Comparison of ENCODE assay signal across 8 cellular contexts in the genomic region with DNA sequence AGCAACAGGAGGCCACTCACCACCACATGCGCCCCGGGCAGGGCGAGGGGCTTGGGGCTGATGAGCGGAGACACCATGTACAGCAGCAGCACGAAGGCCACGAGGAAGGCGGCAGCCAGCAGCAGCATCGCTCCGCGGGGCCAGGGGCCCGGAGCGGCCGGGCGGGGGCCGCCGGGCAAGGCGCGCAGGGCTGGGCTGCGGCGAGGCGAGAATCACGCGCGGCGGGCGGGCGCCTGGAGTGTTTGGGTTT. TPM values are rescaled to one million over a fixed set of nuclear protein-coding genes. Genes with fewer than 3 reads are reported as not detected.
A peak's percentile ranks its signal among the peaks of the same experiment; 100 is the strongest.
DNase-seq lines count a peak whose midpoint lies in the region; ATAC-seq and TF ChIP-seq lines count a peak whose summit lies in the region.

A gene with protein sequence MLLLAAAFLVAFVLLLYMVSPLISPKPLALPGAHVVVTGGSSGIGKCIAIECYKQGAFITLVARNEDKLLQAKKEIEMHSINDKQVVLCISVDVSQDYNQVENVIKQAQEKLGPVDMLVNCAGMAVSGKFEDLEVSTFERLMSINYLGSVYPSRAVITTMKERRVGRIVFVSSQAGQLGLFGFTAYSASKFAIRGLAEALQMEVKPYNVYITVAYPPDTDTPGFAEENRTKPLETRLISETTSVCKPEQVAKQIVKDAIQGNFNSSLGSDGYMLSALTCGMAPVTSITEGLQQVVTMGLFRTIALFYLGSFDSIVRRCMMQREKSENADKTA (minus strand): TSS at position 216 of the 250 bp plus-strand sequence. CDS start 88 bp downstream, at position 128.

- DNase-seq in Caco-2 = no peak
- DNase-seq in RWPE1 (ENCODE audit: low spot score) = no peak
- no peak for DNase-seq in esophagus squamous epithelium (lab: John Stamatoyannopoulos, UW)
- DNase-seq in stimulated activated CD4-positive, alpha-beta T cell treated with anti-CD3 and anti-CD28 coated beads, Interleukin-4, amount 100 ng/mL, for 4 hours = no peak
- DNase-seq in germinal center (ENCODE audit: low spot score) = no peak

- H3K4me1 Mint-ChIP-seq in Caco-2 (ENCODE audit: low read depth, unreplicated experiment) = no peaks in the 10 kb centered on the region

- H2AFZ ChIP-seq in neuron (ENCODE audit: low read depth, low read length) = peak within 1 kb of the TSS; percentile 91

- intact Hi-C loops in Caco-2 (cut with micrococcal nuclease; ENCODE audit: unreplicated experiment) = loop anchor here (1.0 kb wide), 1 partner anchor 55 kb away; a partner anchor contains a TSS
- intact Hi-C loops in esophagus squamous epithelium (cut with DNase I) = loop anchor here (5.0 kb wide), 1 partner anchor 70 kb away; no protein-coding TSS in a partner anchor

- H3K36me3 Mint-ChIP-seq in Caco-2 (ENCODE audit: insufficient read depth, unreplicated experiment) = no peaks in the 10 kb centered on the region

- no peak for TF ChIP-seq CTCF in Caco-2 (IDR thresholded peaks at IDR 0.05; ENCODE audit: insufficient read depth in 1 of 2, low read depth in 1 of 2, low read length in 1 of 2, severe bottlenecking in 1 of 2, unreplicated experiment in 1 of 2)
- no peak for TF ChIP-seq CTCF in RWPE1 (conservative IDR thresholded peaks at IDR 0.05; ENCODE audit: low read depth)
- no peak for TF ChIP-seq CTCF in esophagus squamous epithelium (IDR thresholded peaks at IDR 0.05)

- peak within 1 kb of the TSS; percentile 85 for H3K27ac Mint-ChIP-seq in Caco-2 (ENCODE audit: unreplicated experiment)

- POLR2A ChIA-PET in Caco-2 (lab: Charles Lee) (interaction anchor here (0.6 kb wide), 1 partner anchor 162 kb away, joined by 3 read pairs; no protein-coding TSS in a partner anchor), RWPE1 (lab: Yijun Ruan, JAX; ENCODE audit: low non-redundant PET) (no interaction called here)

- H3K9me3 Mint-ChIP-seq in Caco-2 (ENCODE audit: unreplicated experiment) = no peaks in the 10 kb centered on the region

- TF ChIP-seq POLR2A in esophagus squamous epithelium (IDR thresholded peaks at IDR 0.05) = no peak

- WGBS in esophagus squamous epithelium, 2 donors = no CpG with 5 or more reads among the region's 27 CpGs

- BruUV-seq in Caco-2 (replicated peaks; lab: Mats Ljungman, UMichigan) = no TSS peak

- peak within 1 kb of the TSS; percentile 94 for H3K4me3 Mint-ChIP-seq in Caco-2 (ENCODE audit: unreplicated experiment)

- CTCF ChIA-PET in Caco-2 (lab: Charles Lee) (no interaction called here), RWPE1 (lab: Yijun Ruan, JAX) (no interaction called here)

- H3K27me3 Mint-ChIP-seq in Caco-2 (ENCODE audit: insufficient read depth, unreplicated experiment) = no peaks in the 10 kb centered on the region

- H3K9me3 ChIP-seq in Caco-2 = no peaks in the 10 kb centered on the region
- H3K9me3 ChIP-seq in esophagus squamous epithelium = no peaks in the 10 kb centered on the region
- H3K9me3 ChIP-seq in neuron (ENCODE audit: low read length) = no peaks in the 10 kb centered on the region

- H3K4me1 ChIP-seq in Caco-2 (no peaks in the 10 kb centered on the region), esophagus squamous epithelium (peaks cover 0 to 35% (median 6%) of the 10 kb centered on the region in 3 donors), neuron (ENCODE audit: insufficient read depth, low read length) (peaks cover 14% of the 10 kb centered on the region)

- H3K27ac ChIP-seq in RWPE1 (peak within 1 kb of the TSS; percentile 97), esophagus squamous epithelium (peak within 1 kb of the TSS; percentile 95 to 99 (median 98))

- no peak for ATAC-seq in HG02885 (IDR thresholded peaks at IDR 0.05; ENCODE audit: poor library complexity, unreplicated experiment)
- ATAC-seq in GM18868 (IDR thresholded peaks at IDR 0.05; ENCODE audit: unreplicated experiment) = no peak

- H3K4me3 ChIP-seq in Caco-2 (ENCODE audit: low read depth, low read length) (peak within 1 kb of the TSS; percentile 46), esophagus squamous epithelium (peak within 1 kb of the TSS; percentile 81 to 98 (median 88)), neuron (ENCODE audit: low read length) (peak within 1 kb of the TSS; percentile 95)

- H3K27me3 ChIP-seq in Caco-2 (replicated peaks; ENCODE audit: control insufficient read depth, insufficient read depth, low read length) (no peaks in the 10 kb centered on the region), esophagus squamous epithelium (no peaks in the 10 kb centered on the region), neuron (ENCODE audit: insufficient read depth, low read length) (no peaks in the 10 kb centered on the region)

- H3K36me3 ChIP-seq in Caco-2 (ENCODE audit: control insufficient read depth, insufficient read depth, low read length) (no peaks in the 10 kb centered on the region), esophagus squamous epithelium (peaks cover 0 to 11% (median 0%) of the 10 kb centered on the region in 3 donors), neuron (ENCODE audit: insufficient read depth, low read length) (peaks cover 8% of the 10 kb centered on the region)

RNA-seq across cellular contexts. Expression of the gene that starts here (rescaled TPM):
- total RNA-seq in Caco-2 (2022) (22.8 and 26.8 TPM in 2 replicates), esophagus squamous epithelium (10 to 100 TPM; 20.8 to 42.3 (median 23.0) TPM)
